Comparison of ENCODE assay signal across 15 cellular contexts in the genomic region with DNA sequence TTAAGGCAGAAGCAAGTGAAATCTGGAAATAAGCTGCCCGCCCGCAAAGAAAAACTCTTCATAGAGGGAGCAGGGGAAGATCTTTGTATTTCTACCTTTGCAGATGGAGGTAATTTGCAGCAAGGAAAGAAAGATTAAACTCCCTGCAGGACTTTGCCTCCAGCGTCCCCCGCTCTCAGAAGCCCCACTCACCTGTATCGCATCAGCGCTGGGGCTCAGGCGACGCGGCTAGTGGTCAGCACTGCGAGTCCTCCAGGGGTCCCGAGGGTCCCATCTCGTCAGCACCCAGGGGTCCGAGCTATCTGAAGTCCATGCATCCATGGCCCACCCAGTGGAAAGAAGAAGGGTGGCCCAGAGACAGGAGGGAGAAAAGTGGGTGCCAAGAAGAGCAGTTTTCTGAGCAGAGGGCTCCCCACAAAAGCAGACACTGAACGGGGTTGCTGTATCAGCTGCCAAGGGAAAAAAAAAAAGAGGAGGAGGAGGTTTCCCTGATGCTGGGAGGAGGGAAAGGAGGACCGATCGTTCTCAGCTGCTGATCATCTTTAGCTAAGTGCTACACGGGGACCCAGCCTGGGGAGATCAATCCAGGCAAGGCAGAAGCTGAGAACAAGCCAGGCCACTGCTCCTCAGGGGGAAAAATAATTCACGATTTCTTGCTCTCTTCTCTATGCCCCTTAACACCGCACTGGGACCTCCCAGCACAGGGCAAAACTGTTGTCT.
DNase-seq lines count a peak whose midpoint lies in the region; ATAC-seq and TF ChIP-seq lines count a peak whose summit lies in the region.
"Had no signal": no experiment of that assay in that cellular context is flagged by ENCODE, and none has a peak within 500 bp of the region (broad histone marks: within the 10 kb centered on the region; RNA-seq: fewer than 3 reads in every experiment).

No MANE protein-coding gene starts in this region.

- H3K4me1 Mint-ChIP-seq in glutamatergic neuron (ENCODE audit: low read depth, unreplicated experiment), result peaks cover 40% of the 10 kb centered on the region
- H3K4me1 Mint-ChIP-seq in endothelial cell (ENCODE audit: unreplicated experiment), result peaks cover 8% of the 10 kb centered on the region

- TF ChIP-seq CTCF in glutamatergic neuron (IDR thresholded peaks at IDR 0.05; ENCODE audit: partially characterized antibody, unreplicated experiment), result no peak
- TF ChIP-seq CTCF in endothelial cell (IDR thresholded peaks at IDR 0.05; ENCODE audit: unreplicated experiment), result no peak

- H3K36me3 Mint-ChIP-seq in glutamatergic neuron (ENCODE audit: unreplicated experiment) (peaks cover 3% of the 10 kb centered on the region), endothelial cell (ENCODE audit: low read depth, unreplicated experiment) (no peaks in the 10 kb centered on the region)

- H3K27me3 ChIP-seq in HUES6 (ENCODE audit: control insufficient read depth, insufficient read depth, low read length), result peaks cover 24% of the 10 kb centered on the region
- H3K27me3 ChIP-seq: pancreas had no signal

- DNase-seq in Ammon's horn (ENCODE audit: low spot score) (peak; percentile 5), NCI-H748 treated with DMSO at 0.1 percent for 48 hours (lab: John Stamatoyannopoulos, UW) (peak; percentile 37), glutamatergic neuron (peak; percentile 64), endothelial cell (ENCODE audit: low spot score) (no peak)
- DNase-seq: activated naive CD4-positive, alpha-beta T cell treated with anti-CD3 and anti-CD28 coated beads for 36 hours; GOT3; Karpas-422; NCI-H2227 treated with DMSO at 0.1 percent for 48 hours; pancreas had no signal

- no peaks in the 10 kb centered on the region for H3K9me3 ChIP-seq in HUES6 (ENCODE audit: control insufficient read depth, insufficient read depth, low read depth, low read length)
- H3K9me3 ChIP-seq: gastroesophageal sphincter, pancreas had no signal

- H3K27ac Mint-ChIP-seq in glutamatergic neuron (ENCODE audit: unreplicated experiment) (peak overlapping the region; percentile 99), endothelial cell (ENCODE audit: unreplicated experiment) (no peak overlapping the region)
- H3K27ac Mint-ChIP-seq: activated naive CD4-positive, alpha-beta T cell treated with anti-CD3 and anti-CD28 coated beads for 36 hours had no signal

- H3K27me3 Mint-ChIP-seq in glutamatergic neuron (ENCODE audit: unreplicated experiment), result peaks cover 9% of the 10 kb centered on the region
- H3K27me3 Mint-ChIP-seq in endothelial cell (ENCODE audit: unreplicated experiment), result peaks cover 1% of the 10 kb centered on the region

- no peaks in the 10 kb centered on the region for H3K36me3 ChIP-seq in HUES6 (ENCODE audit: control insufficient read depth, insufficient read depth, low read length)
- H3K36me3 ChIP-seq: gastroesophageal sphincter, pancreas had no signal

- peaks cover 22% of the 10 kb centered on the region for H3K9me3 Mint-ChIP-seq in glutamatergic neuron (ENCODE audit: unreplicated experiment)
- no peaks in the 10 kb centered on the region for H3K9me3 Mint-ChIP-seq in endothelial cell (ENCODE audit: unreplicated experiment)
- H3K9me3 Mint-ChIP-seq: activated naive CD4-positive, alpha-beta T cell treated with anti-CD3 and anti-CD28 coated beads for 36 hours had no signal

- peak overlapping the region; percentile 65 for H3K9ac ChIP-seq in HUES6 (ENCODE audit: low read length)

- peaks cover 40% of the 10 kb centered on the region for H3K4me1 ChIP-seq in HUES6 (ENCODE audit: control insufficient read depth, insufficient read depth, low read length)
- H3K4me1 ChIP-seq: gastroesophageal sphincter, pancreas had no signal

- H3K4me3 ChIP-seq in HUES6 (ENCODE audit: low read depth, low read length), result peak overlapping the region; percentile 48
- H3K4me3 ChIP-seq: gastroesophageal sphincter, pancreas had no signal

- ATAC-seq in GM19455 (IDR thresholded peaks at IDR 0.05; ENCODE audit: unreplicated experiment), result no peak
- ATAC-seq in GM21381 (IDR thresholded peaks at IDR 0.05; ENCODE audit: unreplicated experiment), result no peak
- no peak for ATAC-seq in GM21515 (IDR thresholded peaks at IDR 0.05; ENCODE audit: unreplicated experiment)
- ATAC-seq: activated CD4-positive, CD25-positive, alpha-beta regulatory T cell treated with anti-CD3 and anti-CD28 coated beads, Interleukin-2, amount 50 U/mL, for 24 hours; gastroesophageal sphincter had no signal

- H3K27ac ChIP-seq in HUES6 (ENCODE audit: low read depth, low read length), result peak overlapping the region; percentile 28; the same call in 1 of the 2 replicates
- H3K27ac ChIP-seq: gastroesophageal sphincter, pancreas had no signal

- H3K4me3 Mint-ChIP-seq in glutamatergic neuron (ENCODE audit: unreplicated experiment) (peak overlapping the region; percentile 98), endothelial cell (ENCODE audit: unreplicated experiment) (no peak overlapping the region)
- H3K4me3 Mint-ChIP-seq: activated naive CD4-positive, alpha-beta T cell treated with anti-CD3 and anti-CD28 coated beads for 36 hours had no signal
